9 cellular contexts compared by ENCODE assay signal in genomic region chr11:72039108-72039850, GRCh38. TPM values are rescaled to one million over a fixed set of nuclear protein-coding genes. Genes with fewer than 3 reads are reported as not detected.
DNase-seq lines count a peak whose midpoint lies in the region; ATAC-seq and TF ChIP-seq lines count a peak whose summit lies in the region.
"Had no signal": no experiment of that assay in that cellular context is flagged by ENCODE, and none has a peak within 500 bp of the region (broad histone marks: within the 10 kb centered on the region; RNA-seq: fewer than 3 reads in every experiment).

No MANE protein-coding gene starts in this region.

- H3K27me3 ChIP-seq in HCT116 (ENCODE audit: insufficient read depth, low read length) (no peaks in the 10 kb centered on the region), iPS-20b (ENCODE audit: insufficient read depth, low read length) (no peaks in the 10 kb centered on the region), spleen (replicated peaks in 1 of 7) (no peaks in the 10 kb centered on the region)

- H3K4me1 ChIP-seq in HCT116 (ENCODE audit: control insufficient read depth in 1 of 2, insufficient read depth in 2 of 2, low read length in 2 of 2): peaks cover 24 to 53% of the 10 kb centered on the region in 2 experiments
- H3K4me1 ChIP-seq in iPS-20b (ENCODE audit: insufficient read depth, low read length): peaks cover 33% of the 10 kb centered on the region
- peaks cover 46 to 96% (median 67%) of the 10 kb centered on the region in 6 donors for H3K4me1 ChIP-seq in spleen

- POLR2A ChIA-PET in HCT116 (lab: Charles Lee): no interaction called here

- H3K36me3 Mint-ChIP-seq in natural killer cell (no peaks in the 10 kb centered on the region), mesothelial cell of epicardium (peaks cover 10% of the 10 kb centered on the region)

- no peak overlapping the region for H2AFZ ChIP-seq in HCT116 (ENCODE audit: low read depth, low read length, poor library complexity, severe bottlenecking)

- H3K36me3 ChIP-seq in HCT116 (ENCODE audit: control insufficient read depth in 1 of 2, insufficient read depth in 2 of 2, low read length in 2 of 2): peaks cover 0 to 2% of the 10 kb centered on the region in 2 experiments; a peak in 2 of 4 replicates
- H3K36me3 ChIP-seq in iPS-20b (ENCODE audit: insufficient read depth, low read depth, low read length): peaks cover 22% of the 10 kb centered on the region; the same call in 1 of the 2 replicates
- H3K36me3 ChIP-seq in spleen: peaks cover 0 to 32% (median 18%) of the 10 kb centered on the region in 6 donors

- ATAC-seq in HCT116 (no peak), HG03457 (IDR thresholded peaks at IDR 0.05; ENCODE audit: unreplicated experiment) (no peak), natural killer cell (no peak), GM21390 (IDR thresholded peaks at IDR 0.05; ENCODE audit: unreplicated experiment) (no peak)

- no peaks in the 10 kb centered on the region for H3K9me2 ChIP-seq in HCT116 (ENCODE audit: insufficient read depth)

- no peak for TF ChIP-seq RAD21 in HCT116 (IDR thresholded peaks at IDR 0.05; ENCODE audit: low read depth)

- H3K4me2 ChIP-seq in HCT116 (ENCODE audit: low read length): peak overlapping the region; percentile 81

- no peak overlapping the region for H3K27ac Mint-ChIP-seq in natural killer cell
- no peak overlapping the region for H3K27ac Mint-ChIP-seq in mesothelial cell of epicardium

- TF ChIP-seq CTCF in HCT116 (IDR thresholded peaks at IDR 0.05 in 2 of 3, conservative IDR thresholded peaks at IDR 0.05 in 1 of 3; ENCODE audit: borderline replicate concordance in 1 of 3, insufficient read depth in 1 of 3, low read depth in 2 of 3, low read length in 2 of 3) (no peak), VCaP (conservative IDR thresholded peaks at IDR 0.05) (no peak), spleen (IDR thresholded peaks at IDR 0.05 in 8 of 11, conservative IDR thresholded peaks at IDR 0.05 in 3 of 11) (no peak), natural killer cell (IDR thresholded peaks at IDR 0.05) (no peak), mesothelial cell of epicardium (IDR thresholded peaks at IDR 0.05; ENCODE audit: unreplicated experiment) (no peak)

- no peaks in the 10 kb centered on the region for H3K27me3 Mint-ChIP-seq in natural killer cell (ENCODE audit: low read depth in 2 of 2)
- H3K27me3 Mint-ChIP-seq in mesothelial cell of epicardium (ENCODE audit: low read depth): no peaks in the 10 kb centered on the region

- H3K4me3 ChIP-seq in HCT116 (replicated peaks in 1 of 2; ENCODE audit: low read depth in 1 of 2, low read length in 2 of 2): no peak overlapping the region
- peak overlapping the region; percentile 78 for H3K4me3 ChIP-seq in iPS-20b (ENCODE audit: low read length)
- peak overlapping the region; percentile 36 to 88 (median 64) for H3K4me3 ChIP-seq in spleen

- H3K27ac ChIP-seq in HCT116 (ENCODE audit: low read depth, low read length): peak overlapping the region; percentile 83; the same call in 1 of the 2 replicates
- peak overlapping the region; percentile 100 for H3K27ac ChIP-seq in VCaP
- peak overlapping the region; percentile 95 for H3K27ac ChIP-seq in iPS-20b (ENCODE audit: low read length)
- peak overlapping the region; percentile 49 to 98 (median 94) for H3K27ac ChIP-seq in spleen

- no TSS peak for BruUV-seq in HCT116 (replicated peaks; lab: Mats Ljungman, UMichigan)

- CTCF ChIA-PET in HCT116 (lab: Charles Lee): interaction anchor here (0.8 to 2.2 kb wide), 3 partner anchors 14 to 395 kb away, joined by 3 to 10 read pairs (median 3); partner anchors contain the start of gene CLPB

- H3K9ac ChIP-seq in HCT116 (ENCODE audit: low read length) (no peak overlapping the region), iPS-20b (ENCODE audit: low read depth, low read length) (peak overlapping the region; percentile 92; the same call in 1 of the 2 replicates)

- 28 to 49% (median 35%) methylated on average over 5 of the region's 5 CpGs for WGBS in spleen, 5 donors

- peaks cover 90% of the 10 kb centered on the region for H3K79me2 ChIP-seq in HCT116 (ENCODE audit: insufficient read depth, low read length)

- intact Hi-C loops in HCT116 (cut with micrococcal nuclease): no loop called here
- intact Hi-C loops in spleen (cut with DNase I; ENCODE audit: low total_unique reads): no loop called here
- intact Hi-C loops in natural killer cell (cut with micrococcal nuclease): no loop called here

- RAD21 ChIA-PET in HCT116 (lab: Charles Lee; ENCODE audit: low non-redundant PET in 1 of 2, low total read pairs in 2 of 2, uncharacterized antibody in 2 of 2, unreplicated experiment in 2 of 2): interaction anchor here in 1 of 2 experiments (0.8 kb wide), 1 partner anchor 251 kb away, joined by 3 read pairs; no protein-coding TSS in a partner anchor

- H4K20me1 ChIP-seq in HCT116 (ENCODE audit: insufficient read depth): no peaks in the 10 kb centered on the region

- H3K4me3 Mint-ChIP-seq in natural killer cell: no peak overlapping the region
- no peak overlapping the region for H3K4me3 Mint-ChIP-seq in mesothelial cell of epicardium

- H3K9me3 Mint-ChIP-seq in natural killer cell (no peaks in the 10 kb centered on the region), mesothelial cell of epicardium (no peaks in the 10 kb centered on the region)

- TF ChIP-seq POLR2A in HCT116 (IDR thresholded peaks at IDR 0.05; ENCODE audit: borderline replicate concordance, extremely low read depth, insufficient read depth, insufficient read length): no peak
- no peak for TF ChIP-seq POLR2A in spleen (IDR thresholded peaks at IDR 0.05)

- H3K9me3 ChIP-seq in HCT116 (ENCODE audit: control insufficient read depth in 1 of 2, insufficient read depth in 1 of 2, low read depth in 1 of 2, low read length in 2 of 2) (no peaks in the 10 kb centered on the region), iPS-20b (ENCODE audit: insufficient read depth, low read depth, low read length) (no peaks in the 10 kb centered on the region), spleen (no peaks in the 10 kb centered on the region)

- H3K4me1 Mint-ChIP-seq in natural killer cell (peaks cover 16 to 35% of the 10 kb centered on the region in 2 donors), mesothelial cell of epicardium (peaks cover 7% of the 10 kb centered on the region)

- no peak for DNase-seq in HCT116 (ENCODE audit: low read depth, low spot score)
- no peak for DNase-seq in spleen
- no peak for DNase-seq in natural killer cell
- DNase-seq in mesothelial cell of epicardium (ENCODE audit: low spot score in 2 of 2, unreplicated experiment in 2 of 2): no peak
- DNase-seq: T-helper 1 cell had no signal

TF ChIP-seq in HCT116, 20 proteins besides CTCF, POLR2A, EP300 and RAD21 (continues in another document):
- TF ChIP-seq REST (IDR thresholded peaks at IDR 0.05; ENCODE audit: low read depth): no peak
- no peak for TF ChIP-seq ZNF274 (IDR thresholded peaks at IDR 0.05; ENCODE audit: low read depth, low read length)
- TF ChIP-seq SIN3A (IDR thresholded peaks at IDR 0.05; ENCODE audit: low read depth): no peak
- no peak for TF ChIP-seq ELF1 (IDR thresholded peaks at IDR 0.05; ENCODE audit: borderline replicate concordance, low read depth)
- no peak for TF ChIP-seq CBX3 (IDR thresholded peaks at IDR 0.05; ENCODE audit: low read depth)
- TF ChIP-seq YY1 (IDR thresholded peaks at IDR 0.05; ENCODE audit: extremely low read depth, insufficient replicate concordance, low read depth, low read length): no peak
- no peak for TF ChIP-seq SRF (IDR thresholded peaks at IDR 0.05; ENCODE audit: low read depth)
- no peak for TF ChIP-seq EZH2 (IDR thresholded peaks at IDR 0.05)
- TF ChIP-seq TCF7L2 (IDR thresholded peaks at IDR 0.05; ENCODE audit: borderline replicate concordance, extremely low read depth, insufficient read depth, insufficient read length): no peak
- TF ChIP-seq FOSL1 (IDR thresholded peaks at IDR 0.05; ENCODE audit: low read depth): no peak
- TF ChIP-seq EGR1 (IDR thresholded peaks at IDR 0.05; ENCODE audit: low read depth): no peak

RNA-seq across cellular contexts. Expression of gene IL18BP, which starts 40.6 kb away (rescaled TPM):
- total RNA-seq in HCT116 (2021; ENCODE audit: unreplicated experiment): 9.8 TPM
- 6.2 and 6.5 TPM in 2 replicates for polyA plus RNA-seq in HCT116 (2012)
- 10 to 100 TPM; 33.6 to 84.2 (median 69.8) TPM for total RNA-seq in spleen
- 10 to 100 TPM; 13.8 to 38.2 (median 18.2) TPM for polyA plus RNA-seq in spleen
- total RNA-seq in natural killer cell: 10 to 100 TPM; 23.1 to 35.5 (median 27.2) TPM
- total RNA-seq in mesothelial cell of epicardium: 18.4 to 20.9 TPM (median 18.6 TPM) in 3 replicates

RNA-seq across cellular contexts. Expression of gene NUMA1, which starts 41.1 kb away (rescaled TPM):
- total RNA-seq in HCT116 (2021; ENCODE audit: unreplicated experiment): 133 TPM
- polyA plus RNA-seq in HCT116 (2012): 143 and 145 TPM in 2 replicates
- 100 to 1,000 TPM; 174 to 248 (median 203) TPM for total RNA-seq in spleen
- 100 to 1,000 TPM in 2 of 3 donors, 10 to 100 TPM in 1; 75.5 to 164 (median 141) TPM for polyA plus RNA-seq in spleen
- total RNA-seq in natural killer cell: 100 to 1,000 TPM; 261 to 290 (median 262) TPM
- total RNA-seq in mesothelial cell of epicardium: 317 to 334 TPM (median 327 TPM) in 3 replicates

RNA-seq across cellular contexts. Expression of gene LRRC51, which starts 41.4 kb away (rescaled TPM):
- 10.8 TPM for total RNA-seq in HCT116 (2021; ENCODE audit: unreplicated experiment)
- polyA plus RNA-seq in HCT116 (2012): 16.3 and 16.9 TPM in 2 replicates
- total RNA-seq in spleen: 10 to 100 TPM in 1 of 7 donors, 1 to 10 TPM in 6; 3.3 to 10.0 (median 5.0) TPM
- polyA plus RNA-seq in spleen: 1 to 10 TPM; 2.0 to 2.4 (median 2.2) TPM
- total RNA-seq in natural killer cell: 1 to 10 TPM; 2.0 to 3.1 (median 2.5) TPM
- 3.0 to 5.2 TPM (median 4.3 TPM) in 3 replicates for total RNA-seq in mesothelial cell of epicardium

Comparison
In these comparisons a context has a peak if more than half of its experiments do, and no peak if none do; other contexts are left out.
1. H3K4me3 ChIP-seq: peak in iPS-20b (single experiment) and spleen (8 of 8); none in HCT116 (0 of 2).
2. Peak in every context shown above with its lines, with median percentiles within 50 percentile points of each other: H3K27ac ChIP-seq.